Comparison of ENCODE assay signal across 2 cellular contexts in genomic region chrX:30308263-30309138, GRCh38.
TF ChIP-seq lines count a peak whose summit lies in the region.

No MANE protein-coding gene starts in this region.

TF ChIP-seq in A549, 52 proteins besides CTCF, POLR2A, EP300 and RAD21 (continued from another document):
- no peak for TF ChIP-seq GATA3 (IDR thresholded peaks at IDR 0.05; ENCODE audit: borderline replicate concordance)
- TF ChIP-seq CHD4 (IDR thresholded peaks at IDR 0.05; ENCODE audit: borderline replicate concordance) = no peak
- no peak for TF ChIP-seq MAFK (IDR thresholded peaks at IDR 0.05; ENCODE audit: partially characterized antibody)
- no peak for TF ChIP-seq HOXB13 (CRISPR knock-in tag; IDR thresholded peaks at IDR 0.05; ENCODE audit: low read depth)
- no peak for TF ChIP-seq PHF8 (IDR thresholded peaks at IDR 0.05; ENCODE audit: borderline replicate concordance, low read depth)
- no peak for TF ChIP-seq FOXS1 (CRISPR knock-in tag; IDR thresholded peaks at IDR 0.05)
- TF ChIP-seq HES2 (IDR thresholded peaks at IDR 0.05) = no peak
- TF ChIP-seq REST (IDR thresholded peaks at IDR 0.05) = no peak
- no peak for TF ChIP-seq HOXA7 (CRISPR knock-in tag; IDR thresholded peaks at IDR 0.05)
- TF ChIP-seq MYC (IDR thresholded peaks at IDR 0.05; ENCODE audit: borderline replicate concordance, low read length) = peak; percentile 40; the same call in 1 of the 2 replicates
- no peak for TF ChIP-seq RARB (CRISPR knock-in tag; IDR thresholded peaks at IDR 0.05)
- peak; percentile 72 for TF ChIP-seq SMC3 (IDR thresholded peaks at IDR 0.05)
- TF ChIP-seq ZFP36 (IDR thresholded peaks at IDR 0.05; ENCODE audit: borderline replicate concordance, partially characterized antibody) = no peak
- TF ChIP-seq HDAC2 (IDR thresholded peaks at IDR 0.05) = no peak
- no peak for TF ChIP-seq EHF (CRISPR knock-in tag; IDR thresholded peaks at IDR 0.05)
- TF ChIP-seq KDM5A (IDR thresholded peaks at IDR 0.05) = no peak

TF ChIP-seq in SK-N-SH treated with all-trans-retinoic acid at 6 μM for 48 hours, 23 proteins besides CTCF, POLR2A, EP300 and RAD21 (continued from another document):
- TF ChIP-seq ARNTL (CRISPR knock-in tag; IDR thresholded peaks at IDR 0.05; ENCODE audit: borderline replicate concordance, low read depth) (no peak), ZC3H10 (CRISPR knock-in tag; IDR thresholded peaks at IDR 0.05) (no peak), CSDC2 (CRISPR knock-in tag; IDR thresholded peaks at IDR 0.05) (no peak), ZFP30 (CRISPR knock-in tag; IDR thresholded peaks at IDR 0.05) (no peak), ISL1 (CRISPR knock-in tag; IDR thresholded peaks at IDR 0.05) (no peak), ZFP3 (CRISPR knock-in tag; IDR thresholded peaks at IDR 0.05) (no peak), ESRRG (CRISPR knock-in tag; IDR thresholded peaks at IDR 0.05) (no peak), CREB5 (CRISPR knock-in tag; IDR thresholded peaks at IDR 0.05; ENCODE audit: low read depth) (no peak), ZNF565 (CRISPR knock-in tag; conservative IDR thresholded peaks at IDR 0.05; ENCODE audit: low read depth) (no peak), TCF4 (CRISPR knock-in tag; IDR thresholded peaks at IDR 0.05; ENCODE audit: borderline replicate concordance) (no peak)
TF ChIP-seq in SK-N-SH treated with all-trans-retinoic acid at 6 μM for 48 hours: peak in this region for 0.
